ENCODE assay signal across 1 cellular context in genomic region chr22:38080468-38080846, GRCh38.
TF ChIP-seq lines count a peak whose summit lies in the region.

No MANE protein-coding gene starts in this region.

TF ChIP-seq in SK-N-SH treated with all-trans-retinoic acid at 6 μM for 48 hours, 23 proteins besides CTCF, POLR2A, EP300 and RAD21 (continued from another document):
- TF ChIP-seq TSHZ2 (CRISPR knock-in tag; IDR thresholded peaks at IDR 0.05): no peak
- TF ChIP-seq GLIS3 (CRISPR knock-in tag; IDR thresholded peaks at IDR 0.05): no peak
- TF ChIP-seq ZNF565 (CRISPR knock-in tag; conservative IDR thresholded peaks at IDR 0.05; ENCODE audit: low read depth): no peak
- no peak for TF ChIP-seq TCF4 (CRISPR knock-in tag; IDR thresholded peaks at IDR 0.05; ENCODE audit: borderline replicate concordance)
- TF ChIP-seq CSDC2 (CRISPR knock-in tag; IDR thresholded peaks at IDR 0.05): no peak
- no peak for TF ChIP-seq ZFP30 (CRISPR knock-in tag; IDR thresholded peaks at IDR 0.05)
- TF ChIP-seq ZNF70 (CRISPR knock-in tag; IDR thresholded peaks at IDR 0.05): no peak
- TF ChIP-seq, protein P1, sequence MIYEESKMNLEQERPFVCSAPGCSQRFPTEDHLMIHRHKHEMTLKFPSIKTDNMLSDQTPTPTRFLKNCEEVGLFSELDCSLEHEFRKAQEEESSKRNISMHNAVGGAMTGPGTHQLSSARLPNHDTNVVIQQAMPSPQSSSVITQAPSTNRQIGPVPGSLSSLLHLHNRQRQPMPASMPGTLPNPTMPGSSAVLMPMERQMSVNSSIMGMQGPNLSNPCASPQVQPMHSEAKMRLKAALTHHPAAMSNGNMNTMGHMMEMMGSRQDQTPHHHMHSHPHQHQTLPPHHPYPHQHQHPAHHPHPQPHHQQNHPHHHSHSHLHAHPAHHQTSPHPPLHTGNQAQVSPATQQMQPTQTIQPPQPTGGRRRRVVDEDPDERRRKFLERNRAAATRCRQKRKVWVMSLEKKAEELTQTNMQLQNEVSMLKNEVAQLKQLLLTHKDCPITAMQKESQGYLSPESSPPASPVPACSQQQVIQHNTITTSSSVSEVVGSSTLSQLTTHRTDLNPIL (CRISPR knock-in tag; IDR thresholded peaks at IDR 0.05; ENCODE audit: low read depth): no peak
- no peak for TF ChIP-seq RARB (CRISPR knock-in tag; IDR thresholded peaks at IDR 0.05)
